ENCODE assay signal across 22 cellular contexts in the genomic region with DNA sequence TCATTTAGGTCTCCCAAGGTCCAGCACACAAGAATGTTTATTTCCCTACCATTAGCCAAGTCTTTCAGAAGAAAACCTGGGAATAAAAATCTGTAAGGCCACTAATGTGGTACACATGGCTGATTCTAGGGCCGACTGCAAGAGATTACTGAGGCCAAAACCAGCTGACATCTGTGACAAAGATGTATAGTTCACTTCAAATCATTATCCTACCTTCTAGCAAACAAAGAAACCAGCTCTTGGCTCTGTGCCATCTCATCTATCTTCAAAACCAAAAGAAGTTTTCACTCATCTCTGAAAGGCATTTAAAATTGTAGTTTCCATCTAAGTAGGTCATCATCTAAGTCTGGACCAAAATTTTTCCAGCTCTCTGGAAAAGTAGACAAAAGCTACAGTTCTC. TPM values are rescaled to one million over a fixed set of nuclear protein-coding genes. Genes with fewer than 3 reads are reported as not detected.
DNase-seq lines count a peak whose midpoint lies in the region; ATAC-seq, FAIRE-seq and TF ChIP-seq lines count a peak whose summit lies in the region.
"Had no signal": no experiment of that assay in that cellular context is flagged by ENCODE, and none has a peak within 500 bp of the region (broad histone marks: within the 10 kb centered on the region; RNA-seq: fewer than 3 reads in every experiment).

No MANE protein-coding gene starts in this region.

- H3K27me3 ChIP-seq in bronchial epithelial cell (ENCODE audit: control insufficient read depth, insufficient read depth, low read length), result no peaks in the 10 kb centered on the region

- no peak for TF ChIP-seq CTCF in HFF-Myc (IDR thresholded peaks at IDR 0.05; ENCODE audit: low read depth, low read length, missing control alignments)
- no peak for TF ChIP-seq CTCF in bronchial epithelial cell (IDR thresholded peaks at IDR 0.05; ENCODE audit: insufficient read depth, low read length, severe bottlenecking)

- no peak overlapping the region for H3K4me3 ChIP-seq in HFF-Myc (replicated peaks; ENCODE audit: low read depth, low read length)
- no peak overlapping the region for H3K4me3 ChIP-seq in bronchial epithelial cell (ENCODE audit: low read depth, low read length)
- H3K4me3 ChIP-seq: SK-N-MC had no signal

- no peaks in the 10 kb centered on the region for H3K36me3 ChIP-seq in bronchial epithelial cell (ENCODE audit: control insufficient read depth, insufficient read depth, low read length)

- peak; percentile 7 for FAIRE-seq in bronchial epithelial cell (lab: Jason Lieb, UNC)
- FAIRE-seq: D721Med, GM19239, RCC 7860 had no signal

- no peak for ATAC-seq in HG03439 (IDR thresholded peaks at IDR 0.05; ENCODE audit: unreplicated experiment)
- ATAC-seq: T-cell had no signal

- DNase-seq in DMS 273 (lab: John Stamatoyannopoulos, UW; ENCODE audit: unreplicated experiment) (peak; percentile 32), DMS 273 treated with DMSO at 0.1 percent for 48 hours (lab: John Stamatoyannopoulos, UW) (no peak), HFF-Myc (ENCODE audit: extremely low read depth, low read depth) (peak; percentile 6), NCI-H69 (lab: John Stamatoyannopoulos, UW) (peak; percentile 1), bronchial epithelial cell (ENCODE audit: low read depth) (no peak), pons (ENCODE audit: low spot score) (no peak)
- no peak for DNase-seq in effector CD4-positive, alpha-beta T cell
- DNase-seq: AML-193, DMS79 treated with DMSO at 0.1 percent for 48 hours, H9, NCI-H1105 treated with DMSO at 0.1 percent for 48 hours, NCI-H187, NCI-H2107, SHP77, T-cell, T-helper 9 cell had no signal

RNA-seq across cellular contexts. Expression of gene ERC2, which starts 43.9 kb away (rescaled TPM):
- total RNA-seq in bronchial epithelial cell, result under 0.01 and 0.13 TPM in 2 replicates
- total RNA-seq: OCI-LY7, T-cell had no signal

Comparison
In these comparisons a context has a peak if more than half of its experiments do, and no peak if none do; other contexts are left out.
1. DNase-seq: peak in DMS 273 (single experiment), HFF-Myc (single experiment) and NCI-H69 (single experiment); none in DMS 273 treated with DMSO at 0.1 percent for 48 hours (single experiment), bronchial epithelial cell (single experiment), pons (single experiment) and effector CD4-positive, alpha-beta T cell (single experiment).